ENCODE assay signal across 9 cellular contexts in the genomic region with DNA sequence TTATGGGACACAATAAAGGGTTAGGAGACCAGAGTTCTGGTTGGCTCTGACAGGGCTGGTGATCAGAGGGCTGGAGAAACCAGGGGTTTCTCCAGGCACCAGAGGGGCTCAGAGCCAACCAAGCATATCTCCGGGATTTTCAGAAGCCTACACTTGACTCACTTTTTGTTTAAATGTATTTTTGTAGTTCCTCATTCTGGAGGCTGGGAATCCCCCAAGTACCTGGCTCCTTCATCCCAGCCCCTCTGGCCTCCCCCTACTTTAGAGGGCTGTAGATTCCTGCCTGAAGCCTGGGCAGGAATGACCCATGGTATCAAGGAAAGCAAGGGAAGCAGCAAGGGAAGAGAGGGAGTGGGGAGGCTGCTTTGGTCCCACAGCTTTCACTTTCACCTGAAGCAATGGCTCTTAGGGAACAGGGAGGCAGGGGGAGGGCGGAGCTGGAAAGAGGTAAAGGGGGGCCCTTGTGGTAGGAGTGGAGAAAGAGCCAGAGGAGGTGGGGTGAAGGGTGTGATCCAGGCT. TPM values are rescaled to one million over a fixed set of nuclear protein-coding genes. Genes with fewer than 3 reads are reported as not detected.
DNase-seq lines count a peak whose midpoint lies in the region; ATAC-seq and TF ChIP-seq lines count a peak whose summit lies in the region.
"Had no signal": no experiment of that assay in that cellular context is flagged by ENCODE, and none has a peak within 500 bp of the region (broad histone marks: within the 10 kb centered on the region; RNA-seq: fewer than 3 reads in every experiment).

No MANE protein-coding gene starts in this region.

- no peak for DNase-seq in stimulated activated effector memory CD8-positive, alpha-beta T cell treated with anti-CD3 and anti-CD28 coated beads, Interleukin-12 subunit alpha, Interleukin-12 subunit beta, amount 100 ng/mL, for 72 hours (ENCODE audit: low spot score in 2 of 2)
- DNase-seq in activated CD4-positive, alpha-beta T cell treated with anti-CD3 and anti-CD28 coated beads, Interleukin-2, amount 50 U/mL, for 1 hour: no peak
- DNase-seq in D341Med (ENCODE audit: low spot score) (no peak), SK-N-SH (no peak)
- no peak for DNase-seq in stimulated activated naive CD4-positive, alpha-beta T cell treated with Interleukin-2 at 50 U/mL for 16 hours (lab: John Stamatoyannopoulos, UW)
- DNase-seq: stimulated activated CD4-positive, alpha-beta T cell treated with anti-CD3 and anti-CD28 coated beads, Interleukin-12 subunit alpha, Interleukin-12 subunit beta, amount 100 ng/mL, for 4 hours had no signal

- no peak overlapping the region for H3K4me3 ChIP-seq in SK-N-SH (ENCODE audit: low read depth in 2 of 2, low read length in 1 of 2)

- POLR2A ChIA-PET in SK-N-SH (lab: Yijun Ruan, JAX): no interaction called here

- no peaks in the 10 kb centered on the region for H3K9me3 ChIP-seq in SK-N-SH

- H3K4me1 Mint-ChIP-seq in dendritic cell treated with granulocyte-macrophage colony-stimulating factor and Interleukin-4, amounts not matched to agents 40 ng/mL and 50 ng/mL, for 4 days (ENCODE audit: low read depth): peaks cover 72% of the 10 kb centered on the region
- peaks cover 38% of the 10 kb centered on the region for H3K4me1 Mint-ChIP-seq in stimulated activated effector memory CD8-positive, alpha-beta T cell treated with anti-CD3 and anti-CD28 coated beads, Interleukin-12 subunit alpha, Interleukin-12 subunit beta, amount 100 ng/mL, for 72 hours

- WGBS in SK-N-SH (ENCODE audit: low lambda C conversion rate): 84% methylated on average over 2 of the region's 2 CpGs

- TF ChIP-seq CTCF in SK-N-SH (IDR thresholded peaks at IDR 0.05): no peak

- peak overlapping the region; percentile 89 for H3K27ac Mint-ChIP-seq in dendritic cell treated with granulocyte-macrophage colony-stimulating factor and Interleukin-4, amounts not matched to agents 40 ng/mL and 50 ng/mL, for 4 days
- H3K27ac Mint-ChIP-seq in stimulated activated effector memory CD8-positive, alpha-beta T cell treated with anti-CD3 and anti-CD28 coated beads, Interleukin-12 subunit alpha, Interleukin-12 subunit beta, amount 100 ng/mL, for 72 hours: peak overlapping the region; percentile 97

- no peak overlapping the region for H3K9ac ChIP-seq in SK-N-SH

- H3F3A ChIP-seq in SK-N-SH (replicated peaks; ENCODE audit: insufficient read depth): no peaks in the 10 kb centered on the region

- no peak for TF ChIP-seq EP300 in SK-N-SH (IDR thresholded peaks at IDR 0.05; ENCODE audit: borderline replicate concordance in 1 of 2, low read depth in 1 of 2, low read length in 1 of 2)

- ATAC-seq in GM18873 (IDR thresholded peaks at IDR 0.05; ENCODE audit: low FRiP score, unreplicated experiment): peak; percentile 36
- peak; percentile 36 for ATAC-seq in HG02870 (IDR thresholded peaks at IDR 0.05; ENCODE audit: unreplicated experiment)
- ATAC-seq in stimulated activated effector memory CD8-positive, alpha-beta T cell treated with anti-CD3 and anti-CD28 coated beads, Interleukin-12 subunit alpha, Interleukin-12 subunit beta, amount 100 ng/mL, for 72 hours: peak; percentile 27

- no peaks in the 10 kb centered on the region for H3K9me3 Mint-ChIP-seq in dendritic cell treated with granulocyte-macrophage colony-stimulating factor and Interleukin-4, amounts not matched to agents 40 ng/mL and 50 ng/mL, for 4 days
- no peaks in the 10 kb centered on the region for H3K9me3 Mint-ChIP-seq in stimulated activated effector memory CD8-positive, alpha-beta T cell treated with anti-CD3 and anti-CD28 coated beads, Interleukin-12 subunit alpha, Interleukin-12 subunit beta, amount 100 ng/mL, for 72 hours

- H2AFZ ChIP-seq in SK-N-SH (ENCODE audit: low read depth): no peak overlapping the region

- H3K79me2 ChIP-seq in SK-N-SH (ENCODE audit: insufficient read depth): no peaks in the 10 kb centered on the region

- CTCF ChIA-PET in SK-N-SH (lab: Yijun Ruan, JAX): interaction anchor here (1.1 to 2.3 kb wide), 4 partner anchors 9 to 319 kb away, joined by 5 to 24 read pairs (median 6); no protein-coding TSS in a partner anchor

- TF ChIP-seq RAD21 in SK-N-SH (IDR thresholded peaks at IDR 0.05; ENCODE audit: low read length): no peak

- peaks cover 5% of the 10 kb centered on the region for H3K27me3 Mint-ChIP-seq in dendritic cell treated with granulocyte-macrophage colony-stimulating factor and Interleukin-4, amounts not matched to agents 40 ng/mL and 50 ng/mL, for 4 days

- no peak overlapping the region for H3K4me2 ChIP-seq in SK-N-SH

- H4K20me1 ChIP-seq in SK-N-SH (ENCODE audit: insufficient read depth): no peaks in the 10 kb centered on the region

- H3K4me1 ChIP-seq in SK-N-SH (ENCODE audit: control insufficient read depth in 1 of 2, insufficient read depth in 2 of 2, low read depth in 1 of 2, low read length in 1 of 2): peaks cover 2 to 11% of the 10 kb centered on the region in 2 experiments; a peak in 2 of 4 replicates

- H3K36me3 Mint-ChIP-seq in dendritic cell treated with granulocyte-macrophage colony-stimulating factor and Interleukin-4, amounts not matched to agents 40 ng/mL and 50 ng/mL, for 4 days (ENCODE audit: low read depth): peaks cover 48% of the 10 kb centered on the region
- H3K36me3 Mint-ChIP-seq in stimulated activated effector memory CD8-positive, alpha-beta T cell treated with anti-CD3 and anti-CD28 coated beads, Interleukin-12 subunit alpha, Interleukin-12 subunit beta, amount 100 ng/mL, for 72 hours: peaks cover 27% of the 10 kb centered on the region

- no peaks in the 10 kb centered on the region for H3K36me3 ChIP-seq in SK-N-SH (replicated peaks in 1 of 2; ENCODE audit: control insufficient read depth in 1 of 2, insufficient read depth in 2 of 2, low read length in 1 of 2)

- intact Hi-C loops in dendritic cell treated with granulocyte-macrophage colony-stimulating factor and Interleukin-4, amounts not matched to agents 40 ng/mL and 50 ng/mL, for 4 days (cut with micrococcal nuclease): loop anchor here (2.0 to 10.0 kb wide), 2 partner anchors 58 to 94 kb away; partner anchors contain the start of gene SLC12A5

- peak overlapping the region; percentile 98 for H3K4me3 Mint-ChIP-seq in dendritic cell treated with granulocyte-macrophage colony-stimulating factor and Interleukin-4, amounts not matched to agents 40 ng/mL and 50 ng/mL, for 4 days
- H3K4me3 Mint-ChIP-seq in stimulated activated effector memory CD8-positive, alpha-beta T cell treated with anti-CD3 and anti-CD28 coated beads, Interleukin-12 subunit alpha, Interleukin-12 subunit beta, amount 100 ng/mL, for 72 hours: peak overlapping the region; percentile 96

- H3K27ac ChIP-seq in SK-N-SH (ENCODE audit: low read depth in 2 of 2, low read length in 1 of 2): no peak overlapping the region

- H3K9me2 ChIP-seq in SK-N-SH: no peaks in the 10 kb centered on the region

- 0 out of 2 replicates have a peak, but pooled peaks cover 5% of the 10 kb centered on the region for H3K27me3 ChIP-seq in SK-N-SH (ENCODE audit: insufficient read depth)

TF ChIP-seq in SK-N-SH, 30 proteins besides CTCF, POLR2A, EP300 and RAD21 (continues in another document):
- no peak for TF ChIP-seq SMC3 (IDR thresholded peaks at IDR 0.05; ENCODE audit: low read depth, low read length)
- TF ChIP-seq EZH2phosphoT487 (IDR thresholded peaks at IDR 0.05; ENCODE audit: borderline replicate concordance, low read depth): no peak
- TF ChIP-seq USF2 (IDR thresholded peaks at IDR 0.05; ENCODE audit: borderline replicate concordance, low read depth, low read length): no peak
- TF ChIP-seq USF1 (IDR thresholded peaks at IDR 0.05; ENCODE audit: borderline replicate concordance, low read depth): no peak
- TF ChIP-seq, protein P1, sequence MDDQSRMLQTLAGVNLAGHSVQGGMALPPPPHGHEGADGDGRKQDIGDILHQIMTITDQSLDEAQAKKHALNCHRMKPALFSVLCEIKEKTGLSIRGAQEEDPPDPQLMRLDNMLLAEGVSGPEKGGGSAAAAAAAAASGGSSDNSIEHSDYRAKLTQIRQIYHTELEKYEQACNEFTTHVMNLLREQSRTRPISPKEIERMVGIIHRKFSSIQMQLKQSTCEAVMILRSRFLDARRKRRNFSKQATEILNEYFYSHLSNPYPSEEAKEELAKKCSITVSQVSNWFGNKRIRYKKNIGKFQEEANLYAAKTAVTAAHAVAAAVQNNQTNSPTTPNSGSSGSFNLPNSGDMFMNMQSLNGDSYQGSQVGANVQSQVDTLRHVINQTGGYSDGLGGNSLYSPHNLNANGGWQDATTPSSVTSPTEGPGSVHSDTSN (IDR thresholded peaks at IDR 0.05): no peak
- no peak for TF ChIP-seq ELF1 (IDR thresholded peaks at IDR 0.05)
- TF ChIP-seq CHD2 (IDR thresholded peaks at IDR 0.05; ENCODE audit: low read length, partially characterized antibody): no peak
- TF ChIP-seq, protein P2, sequence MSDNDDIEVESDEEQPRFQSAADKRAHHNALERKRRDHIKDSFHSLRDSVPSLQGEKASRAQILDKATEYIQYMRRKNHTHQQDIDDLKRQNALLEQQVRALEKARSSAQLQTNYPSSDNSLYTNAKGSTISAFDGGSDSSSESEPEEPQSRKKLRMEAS (IDR thresholded peaks at IDR 0.05; ENCODE audit: low read depth): no peak
- no peak for TF ChIP-seq RFX5 (IDR thresholded peaks at IDR 0.05; ENCODE audit: low read length)
- no peak for TF ChIP-seq FOXM1 (IDR thresholded peaks at IDR 0.05; ENCODE audit: low read depth)
- TF ChIP-seq POLR2AphosphoS5 (IDR thresholded peaks at IDR 0.05; ENCODE audit: low read depth, low read length): no peak
- no peak for TF ChIP-seq GATA2 (CRISPR knock-in tag; IDR thresholded peaks at IDR 0.05)
- TF ChIP-seq MXI1 (IDR thresholded peaks at IDR 0.05; ENCODE audit: low read depth, low read length): no peak

RNA-seq across cellular contexts. Expression of gene CD40, which starts 1.0 kb away (rescaled TPM):
- not detected in 2 replicates for polyA plus RNA-seq in SK-N-SH (2012; rRNA removed)
- polyA plus RNA-seq in SK-N-SH (2012; cell fraction: cytosol; rRNA removed): 0.01 TPM in 1 of 2 replicates, not detected in the other
- 0.08 TPM in 1 of 2 replicates, not detected in the other for polyA plus RNA-seq in SK-N-SH (2012; cell fraction: nucleus; rRNA removed)

RNA-seq across cellular contexts. Expression of gene NCOA5, which starts 29.3 kb away (rescaled TPM):
- polyA plus RNA-seq in SK-N-SH (2012; rRNA removed): 18.6 and 20.4 TPM in 2 replicates
- polyA plus RNA-seq in SK-N-SH (2012; cell fraction: cytosol; rRNA removed): 16.2 and 17.0 TPM in 2 replicates
- 26.6 and 31.9 TPM in 2 replicates for polyA plus RNA-seq in SK-N-SH (2012; cell fraction: nucleus; rRNA removed)
